8 cellular contexts compared by ENCODE assay signal in genomic region chr22:36775589-36775965, GRCh38. TPM values are rescaled to one million over a fixed set of nuclear protein-coding genes. Genes with fewer than 3 reads are reported as not detected.
A peak's percentile ranks its signal among the peaks of the same experiment; 100 is the strongest.
DNase-seq lines count a peak whose midpoint lies in the region; ATAC-seq and TF ChIP-seq lines count a peak whose summit lies in the region.

No MANE protein-coding gene starts in this region.

- no peaks in the 10 kb centered on the region for H3K27me3 ChIP-seq in WERI-Rb-1 (ENCODE audit: insufficient read depth, low read depth, severe bottlenecking)

- TF ChIP-seq CTCF in WERI-Rb-1 (IDR thresholded peaks at IDR 0.05; ENCODE audit: low read depth, low read length) (no peak), mesothelial cell of epicardium (IDR thresholded peaks at IDR 0.05; ENCODE audit: unreplicated experiment) (no peak)

- H3K4me3 Mint-ChIP-seq in mesothelial cell of epicardium: peak overlapping the region; percentile 78

- peaks cover 8% of the 10 kb centered on the region for H3K9me3 Mint-ChIP-seq in mesothelial cell of epicardium

- ATAC-seq in GM19023 (IDR thresholded peaks at IDR 0.05; ENCODE audit: unreplicated experiment) (peak; percentile 9), HG03460 (IDR thresholded peaks at IDR 0.05; ENCODE audit: unreplicated experiment) (peak; percentile 5), GM19463 (IDR thresholded peaks at IDR 0.05; ENCODE audit: unreplicated experiment) (no peak)
- ATAC-seq in stimulated activated naive CD8-positive, alpha-beta T cell treated with anti-CD3 and anti-CD28 coated beads, Interleukin-15, Interleukin-2, amounts not matched to agents 100 U/mL and 50 U/mL, for 24 hours: no peak

- no peaks in the 10 kb centered on the region for H3K36me3 ChIP-seq in WERI-Rb-1

- H3K27ac Mint-ChIP-seq in mesothelial cell of epicardium: peak overlapping the region; percentile 45

- H3K36me3 Mint-ChIP-seq in mesothelial cell of epicardium: peaks cover 8% of the 10 kb centered on the region

- no peak overlapping the region for H3K27ac ChIP-seq in WERI-Rb-1

- peaks cover 25% of the 10 kb centered on the region for H3K4me1 Mint-ChIP-seq in mesothelial cell of epicardium

- H3K4me3 ChIP-seq in WERI-Rb-1 (ENCODE audit: low read depth, low read length): peak overlapping the region; percentile 61

- peaks cover 8% of the 10 kb centered on the region for H3K27me3 Mint-ChIP-seq in mesothelial cell of epicardium (ENCODE audit: low read depth)

- DNase-seq in WERI-Rb-1: no peak
- peak; percentile 35 for DNase-seq in dermis blood vessel endothelial cell
- DNase-seq in mesothelial cell of epicardium (ENCODE audit: low spot score in 2 of 2, unreplicated experiment in 2 of 2): peak in 1 of 2 experiments; percentile 60
- DNase-seq in stimulated activated naive CD8-positive, alpha-beta T cell treated with anti-CD3 and anti-CD28 coated beads, Interleukin-15, Interleukin-2, amounts not matched to agents 100 U/mL and 50 U/mL, for 24 hours: peak; percentile 39
- no peak for DNase-seq in HK-2 (ENCODE audit: unreplicated experiment)

- H3K9me3 ChIP-seq in WERI-Rb-1 (ENCODE audit: severe bottlenecking): peaks cover 19% of the 10 kb centered on the region

RNA-seq across cellular contexts. Expression of gene IFT27, which starts 0.3 kb away (rescaled TPM):
- total RNA-seq in dermis blood vessel endothelial cell: 11.1 and 19.4 TPM in 2 replicates
- total RNA-seq in mesothelial cell of epicardium: 56.8 to 59.6 TPM (median 58.6 TPM) in 3 replicates

RNA-seq across cellular contexts. Expression of gene PVALB, which starts 41.3 kb away (rescaled TPM):
- total RNA-seq in dermis blood vessel endothelial cell (not detected in 2 replicates), mesothelial cell of epicardium (not detected in 3 replicates)

Comparison
In these comparisons a context has a peak if more than half of its experiments do, and no peak if none do; other contexts are left out.
1. ATAC-seq: peak in GM19023 (single experiment) and HG03460 (single experiment); none in stimulated activated naive CD8-positive, alpha-beta T cell treated with anti-CD3 and anti-CD28 coated beads, Interleukin-15, Interleukin-2, amounts not matched to agents 100 U/mL and 50 U/mL, for 24 hours (single experiment) and GM19463 (single experiment).
2. DNase-seq: peak in dermis blood vessel endothelial cell (single experiment) and stimulated activated naive CD8-positive, alpha-beta T cell treated with anti-CD3 and anti-CD28 coated beads, Interleukin-15, Interleukin-2, amounts not matched to agents 100 U/mL and 50 U/mL, for 24 hours (single experiment); none in WERI-Rb-1 (single experiment) and HK-2 (single experiment).